In the genomic region with DNA sequence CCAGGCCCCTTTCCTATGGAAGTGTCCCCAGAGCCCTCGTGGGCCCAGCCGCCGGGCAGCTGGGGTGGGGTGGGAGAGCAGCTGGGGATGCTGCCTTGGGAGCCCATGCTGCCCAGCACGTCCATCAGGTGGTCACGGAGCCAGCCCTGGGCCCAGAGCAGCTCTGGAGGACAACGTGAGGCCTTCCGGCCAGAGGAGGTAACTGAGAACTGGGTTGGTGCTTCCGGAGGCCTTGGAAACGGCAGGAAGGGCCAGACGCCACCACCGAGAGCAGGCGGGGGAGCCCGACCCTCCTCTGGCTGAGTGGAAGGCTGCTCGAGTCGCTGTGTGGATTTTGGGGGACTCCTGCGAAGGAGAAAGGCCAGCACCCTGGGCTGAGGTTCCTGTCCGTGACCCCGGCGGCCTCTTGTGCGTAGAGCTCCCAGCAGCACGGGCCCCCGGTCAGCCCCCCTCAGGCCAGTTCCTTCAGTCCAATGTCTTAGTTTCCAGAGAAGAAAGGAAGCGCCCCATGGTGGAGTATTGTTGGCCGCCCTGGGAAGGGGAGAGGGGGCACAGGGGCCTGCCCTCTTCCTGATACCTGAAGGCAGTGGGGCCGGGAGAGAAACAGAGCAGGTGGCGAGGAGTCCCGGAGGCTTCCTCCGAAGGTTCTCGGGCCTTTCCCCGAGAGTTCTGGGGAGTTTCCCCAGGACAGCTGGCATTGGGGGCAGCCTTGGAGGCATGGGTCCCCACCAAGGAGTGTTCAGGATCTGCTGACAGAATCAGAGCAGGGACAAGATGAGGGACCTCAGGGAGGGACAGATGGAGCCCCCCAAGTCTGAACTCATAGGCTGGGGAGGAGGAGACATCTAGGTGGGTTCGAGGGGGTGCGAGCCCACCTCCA, we compare ENCODE assay signal across 20 cellular contexts.
DNase-seq lines count a peak whose midpoint lies in the region; ATAC-seq and TF ChIP-seq lines count a peak whose summit lies in the region.
"Had no signal": no experiment of that assay in that cellular context is flagged by ENCODE, and none has a peak within 500 bp of the region (broad histone marks: within the 10 kb centered on the region; RNA-seq: fewer than 3 reads in every experiment).

No MANE protein-coding gene starts in this region.

- H3K27me3 ChIP-seq in cardiac muscle cell (no peaks in the 10 kb centered on the region), neural progenitor cell (no peaks in the 10 kb centered on the region)
- H3K27me3 ChIP-seq: suprapubic skin had no signal

- no peaks in the 10 kb centered on the region for H3F3A ChIP-seq in neural progenitor cell (ENCODE audit: low read depth)

- no peak for TF ChIP-seq CTCF in cardiac muscle cell (IDR thresholded peaks at IDR 0.05; ENCODE audit: low read depth, low read length)
- TF ChIP-seq CTCF in neural progenitor cell (IDR thresholded peaks at IDR 0.05), result no peak

- H3K27ac ChIP-seq in cardiac muscle cell (peak overlapping the region; percentile 53), neural progenitor cell (peak overlapping the region; percentile 20)
- H3K27ac ChIP-seq: A549, suprapubic skin, WERI-Rb-1 had no signal

- H3K9me3 Mint-ChIP-seq in neural progenitor cell, result no peaks in the 10 kb centered on the region
- H3K9me3 Mint-ChIP-seq: activated naive CD4-positive, alpha-beta T cell treated with anti-CD3 and anti-CD28 coated beads, Interleukin-2, amount 50 U/mL, for 72 hours; CD14-positive monocyte had no signal

- no peaks in the 10 kb centered on the region for H4K20me1 ChIP-seq in neural progenitor cell (ENCODE audit: low read depth)

- ATAC-seq in left cardiac atrium (no peak), GM19395 (IDR thresholded peaks at IDR 0.05; ENCODE audit: unreplicated experiment) (no peak)
- ATAC-seq: A549; activated naive CD4-positive, alpha-beta T cell treated with anti-CD3 and anti-CD28 coated beads, Interleukin-2, amount 50 U/mL, for 72 hours had no signal

- H3K4me1 ChIP-seq in cardiac muscle cell (ENCODE audit: low read depth) (no peaks in the 10 kb centered on the region), neural progenitor cell (no peaks in the 10 kb centered on the region)
- H3K4me1 ChIP-seq: A549, suprapubic skin had no signal

- H3K27ac Mint-ChIP-seq in neural progenitor cell, result no peak overlapping the region

- DNase-seq in cardiac muscle cell (ENCODE audit: low read depth in 1 of 2, low spot score in 1 of 2), result no peak
- DNase-seq in left cardiac atrium, result no peak
- DNase-seq in dermis blood vessel endothelial cell, result peak; percentile 18
- DNase-seq in neural progenitor cell (ENCODE audit: low spot score), result no peak
- DNase-seq in stimulated activated CD4-positive, alpha-beta T cell treated with anti-CD3 and anti-CD28 coated beads, Interleukin-2, amount 100 ng/mL, for 48 hours, result no peak
- DNase-seq in NCI-H2081 (lab: John Stamatoyannopoulos, UW), result no peak
- no peak for DNase-seq in D341Med (ENCODE audit: low spot score)
- DNase-seq: activated CD4-positive, alpha-beta T cell treated with anti-CD3 and anti-CD28 coated beads, Interleukin-2, amount 50 U/mL, for 48 hours; DMS79 treated with DMSO at 0.1 percent for 48 hours; NCI-H187; NCI-H446 treated with DMSO at 0.1 percent for 48 hours; SHP77; stimulated activated CD4-positive, alpha-beta T cell treated with anti-CD3 and anti-CD28 coated beads, Interleukin-4, amount 100 ng/mL, for 24 hours; WERI-Rb-1 had no signal

- intact Hi-C loops in left cardiac atrium (cut with DNase I), result no loop called here

- H3K36me3 ChIP-seq in cardiac muscle cell, result peaks cover 4% of the 10 kb centered on the region
- H3K36me3 ChIP-seq in neural progenitor cell, result no peaks in the 10 kb centered on the region

- H3K4me2 ChIP-seq in neural progenitor cell, result no peak overlapping the region
- H3K4me2 ChIP-seq: A549 had no signal

- no peak overlapping the region for H3K9ac ChIP-seq in neural progenitor cell

- H3K4me1 Mint-ChIP-seq in neural progenitor cell, result peaks cover 8% of the 10 kb centered on the region
- H3K4me1 Mint-ChIP-seq: CD14-positive monocyte had no signal

- peak overlapping the region; percentile 48 for H3K4me3 Mint-ChIP-seq in neural progenitor cell
- H3K4me3 Mint-ChIP-seq: CD14-positive monocyte had no signal

- H3K79me2 ChIP-seq in neural progenitor cell (ENCODE audit: low read depth), result no peaks in the 10 kb centered on the region

- no peak overlapping the region for H2AFZ ChIP-seq in neural progenitor cell (replicated peaks)

- H3K9me3 ChIP-seq in cardiac muscle cell (ENCODE audit: low read depth) (no peaks in the 10 kb centered on the region), neural progenitor cell (ENCODE audit: low read depth) (no peaks in the 10 kb centered on the region)
- H3K9me3 ChIP-seq: A549, suprapubic skin had no signal

- peaks cover 6% of the 10 kb centered on the region for H3K36me3 Mint-ChIP-seq in neural progenitor cell
- H3K36me3 Mint-ChIP-seq: activated naive CD4-positive, alpha-beta T cell treated with anti-CD3 and anti-CD28 coated beads, Interleukin-2, amount 50 U/mL, for 72 hours had no signal

- peaks cover 9% of the 10 kb centered on the region for H3K27me3 Mint-ChIP-seq in neural progenitor cell (ENCODE audit: insufficient read depth, low read depth)

- no peak overlapping the region for H3K4me3 ChIP-seq in cardiac muscle cell
- no peak overlapping the region for H3K4me3 ChIP-seq in neural progenitor cell
- H3K4me3 ChIP-seq: A549, skin epidermis, suprapubic skin had no signal
